8 cellular contexts compared by ENCODE assay signal in genomic region chr4:99563310-99564186, GRCh38. TPM values are rescaled to one million over a fixed set of nuclear protein-coding genes. Genes with fewer than 3 reads are reported as not detected.
A peak's percentile ranks its signal among the peaks of the same experiment; 100 is the strongest.
DNase-seq lines count a peak whose midpoint lies in the region; ATAC-seq and TF ChIP-seq lines count a peak whose summit lies in the region.

A gene with protein sequence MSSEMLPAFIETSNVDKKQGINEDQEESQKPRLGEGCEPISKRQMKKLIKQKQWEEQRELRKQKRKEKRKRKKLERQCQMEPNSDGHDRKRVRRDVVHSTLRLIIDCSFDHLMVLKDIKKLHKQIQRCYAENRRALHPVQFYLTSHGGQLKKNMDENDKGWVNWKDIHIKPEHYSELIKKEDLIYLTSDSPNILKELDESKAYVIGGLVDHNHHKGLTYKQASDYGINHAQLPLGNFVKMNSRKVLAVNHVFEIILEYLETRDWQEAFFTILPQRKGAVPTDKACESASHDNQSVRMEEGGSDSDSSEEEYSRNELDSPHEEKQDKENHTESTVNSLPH (minus strand): TSS chr4:99564039. CDS start chr4:99559338, 4,701 bp downstream.

- H3K36me3 ChIP-seq in colonic mucosa: no peaks in the 10 kb centered on the region

- intact Hi-C loops in colonic mucosa (cut with DNase I): loop anchor here (5.0 kb wide), 2 partner anchors 324 to 384 kb away; partner anchors contain the start of gene DNAJB14

- no peaks in the 10 kb centered on the region for H3K4me1 ChIP-seq in colonic mucosa

- DNase-seq in Ammon's horn (ENCODE audit: low spot score) (peak; percentile 98), GM19238 (ENCODE audit: insufficient read length, low spot score) (peak; percentile 70), NCI-H524 (lab: John Stamatoyannopoulos, UW) (peak; percentile 77 to 90), colonic mucosa (peak; percentile 98), kidney tubule cell (ENCODE audit: low spot score) (peak; percentile 98)
- DNase-seq in activated CD4-positive, alpha-beta T cell treated with anti-CD3 and anti-CD28 coated beads for 48 hours: peak; percentile 97
- DNase-seq in stimulated activated CD4-positive, alpha-beta T cell treated with anti-CD3 and anti-CD28 coated beads, Interleukin-1b, Interleukin-23, amount 100 ng/mL, for 24 hours (ENCODE audit: low read depth in 4 of 4, low spot score in 1 of 4): peak; percentile 83 to 93 (median 91)

- H3K27ac ChIP-seq in colonic mucosa: peak within 1 kb of the TSS; percentile 89

- H3K27me3 ChIP-seq in colonic mucosa: no peaks in the 10 kb centered on the region

- ATAC-seq in HG03442 (IDR thresholded peaks at IDR 0.05; ENCODE audit: unreplicated experiment): peak; percentile 94

- peak within 1 kb of the TSS; percentile 83 to 85 for H3K9ac ChIP-seq in colonic mucosa (ENCODE audit: low read depth in 2 of 2, low read length in 2 of 2)

- TF ChIP-seq CTCF in colonic mucosa (IDR thresholded peaks at IDR 0.05): no peak

- H3K4me3 ChIP-seq in colonic mucosa: peak within 1 kb of the TSS; percentile 41

- no peaks in the 10 kb centered on the region for H3K9me3 ChIP-seq in colonic mucosa

RNA-seq across cellular contexts. Expression of the gene that starts here (rescaled TPM):
- 10 to 100 TPM in 1 of 2 donors, 1 to 10 TPM in 1; 6.8 to 10.6 TPM for total RNA-seq in colonic mucosa

Comparison
In these comparisons a context has a peak if more than half of its experiments do, and no peak if none do; other contexts are left out.
1. Peak in every context shown above with its lines: DNase-seq, ATAC-seq, H3K4me3 ChIP-seq and H3K27ac ChIP-seq.